26 cellular contexts compared by ENCODE assay signal in the genomic region with DNA sequence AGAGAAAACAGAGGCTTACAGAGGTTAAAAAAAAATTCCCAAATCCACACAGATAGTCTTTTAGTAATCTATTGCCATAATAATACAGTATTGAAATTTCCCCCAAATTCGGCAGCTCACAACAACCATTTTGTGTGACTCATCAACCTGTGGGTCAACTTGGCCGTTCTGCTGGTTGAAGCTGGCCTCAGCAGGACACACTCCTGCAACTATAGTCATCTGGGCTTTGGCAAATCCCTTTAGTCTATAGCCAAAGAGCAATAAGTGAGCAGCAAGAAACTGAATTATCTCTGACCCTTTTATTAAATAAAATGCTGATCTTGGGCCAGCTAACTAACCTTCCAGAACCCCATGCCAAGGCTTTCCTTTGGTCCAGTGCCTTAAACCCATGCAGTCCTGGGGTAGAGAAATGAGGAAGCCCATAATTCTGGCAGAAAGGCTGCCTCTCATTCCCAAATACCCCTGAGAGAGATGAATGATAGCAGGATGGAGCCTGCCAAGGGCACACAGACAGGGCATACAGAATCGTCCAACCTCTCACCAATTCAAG. TPM values are rescaled to one million over a fixed set of nuclear protein-coding genes. Genes with fewer than 3 reads are reported as not detected.
"Had no signal": no experiment of that assay in that cellular context is flagged by ENCODE, and none has a peak within 500 bp of the region (broad histone marks: within the 10 kb centered on the region; RNA-seq: fewer than 3 reads in every experiment).

No MANE protein-coding gene starts in this region.

- H3K9me3 Mint-ChIP-seq: activated T-cell treated with anti-CD3 and anti-CD28 coated beads, Interleukin-2, amount 50 U/mL, for 4 hours; activated T-helper 2 cell treated with anti-CD3 and anti-CD28 coated beads, Interferon-gamma antibody, Interleukin-2, Interleukin-4, amounts not matched to agents 10 μg/mL and 5 μg/mL and 100 μg/mL, durations not matched to agents 14 hours and 24 hours and 36 hours; dendritic cell treated with granulocyte-macrophage colony-stimulating factor and Interleukin-4, amounts not matched to agents 40 ng/mL and 50 ng/mL, for 4 days had no signal

- H3K4me1 ChIP-seq: adrenal gland, ascending aorta, gastrocnemius medialis, prostate gland, spleen, upper lobe of right lung had no signal

- H3K36me3 ChIP-seq: adrenal gland, ascending aorta, gastrocnemius medialis, prostate gland, spleen, thoracic aorta, upper lobe of right lung had no signal

- ATAC-seq: activated CD4-positive, alpha-beta T cell treated with anti-CD3 and anti-CD28 coated beads for 36 hours; activated T-cell treated with anti-CD3 and anti-CD28 coated beads, Interleukin-2, amount 50 U/mL, for 4 hours; gastrocnemius medialis; left ventricle myocardium superior; naive thymus-derived CD8-positive, alpha-beta T cell; T-helper 17 cell; upper lobe of right lung had no signal

- DNase-seq: activated B cell treated with CpG ODN at 0.5 μM for 24 hours; activated CD4-positive, alpha-beta T cell treated with anti-CD3 and anti-CD28 coated beads for 36 hours; activated CD4-positive, alpha-beta T cell treated with anti-CD3 and anti-CD28 coated beads, Interleukin-2, amount 50 U/mL, for 4 hours; activated CD8-positive, alpha-beta memory T cell treated with anti-CD3 and anti-CD28 coated beads, Interleukin-2, amount 50 U/mL, for 48 hours; activated naive CD4-positive, alpha-beta T cell; activated T-cell treated with anti-CD3 and anti-CD28 coated beads, Interleukin-2, amount 50 U/mL, for 4 hours; adrenal gland; effector CD4-positive, alpha-beta T cell; gastrocnemius medialis; hypothalamus; left ventricle myocardium superior; mammary epithelial cell; naive thymus-derived CD8-positive, alpha-beta T cell; spleen; stimulated activated CD4-positive, alpha-beta T cell treated with anti-CD3 and anti-CD28 coated beads, Interleukin-4, amount 100 ng/mL, for 1 hour; stimulated activated naive CD4-positive, alpha-beta T cell; T-helper 17 cell; upper lobe of right lung had no signal

- H3K27ac Mint-ChIP-seq: activated B cell treated with CpG ODN at 0.5 μM for 24 hours; activated CD4-positive, alpha-beta T cell treated with anti-CD3 and anti-CD28 coated beads for 36 hours; activated naive CD8-positive, alpha-beta T cell; activated T-helper 2 cell treated with anti-CD3 and anti-CD28 coated beads, Interferon-gamma antibody, Interleukin-2, Interleukin-4, amounts not matched to agents 10 μg/mL and 5 μg/mL and 100 μg/mL, durations not matched to agents 14 hours and 24 hours and 36 hours; dendritic cell treated with granulocyte-macrophage colony-stimulating factor and Interleukin-4, amounts not matched to agents 40 ng/mL and 50 ng/mL, for 4 days; mesothelial cell of epicardium; naive thymus-derived CD8-positive, alpha-beta T cell; T-helper 17 cell had no signal

- H3K27me3 Mint-ChIP-seq: activated B cell treated with CpG ODN at 0.5 μM for 24 hours; dendritic cell treated with granulocyte-macrophage colony-stimulating factor and Interleukin-4, amounts not matched to agents 40 ng/mL and 50 ng/mL, for 4 days; T-helper 17 cell had no signal

- H3K4me3 Mint-ChIP-seq: activated B cell treated with CpG ODN at 0.5 μM for 24 hours; activated CD4-positive, alpha-beta T cell treated with anti-CD3 and anti-CD28 coated beads for 36 hours; activated naive CD8-positive, alpha-beta T cell; activated T-cell treated with anti-CD3 and anti-CD28 coated beads, Interleukin-2, amount 50 U/mL, for 4 hours; dendritic cell treated with granulocyte-macrophage colony-stimulating factor and Interleukin-4, amounts not matched to agents 40 ng/mL and 50 ng/mL, for 4 days; mesothelial cell of epicardium; naive thymus-derived CD8-positive, alpha-beta T cell; T-helper 17 cell had no signal

- H3K27ac ChIP-seq: adrenal gland, ascending aorta, gastrocnemius medialis, prostate gland, spleen, thoracic aorta, upper lobe of right lung had no signal

- H3K36me3 Mint-ChIP-seq: activated naive CD8-positive, alpha-beta T cell; mesothelial cell of epicardium; naive thymus-derived CD8-positive, alpha-beta T cell had no signal

- H3K27me3 ChIP-seq: adrenal gland, ascending aorta, gastrocnemius medialis, spleen, upper lobe of right lung had no signal

- H3K9me3 ChIP-seq: adrenal gland, ascending aorta, gastrocnemius medialis, prostate gland, spleen, thoracic aorta, upper lobe of right lung had no signal

- H3K4me1 Mint-ChIP-seq: activated B cell treated with CpG ODN at 0.5 μM for 24 hours; activated CD4-positive, alpha-beta T cell treated with anti-CD3 and anti-CD28 coated beads for 36 hours; mesothelial cell of epicardium; naive thymus-derived CD8-positive, alpha-beta T cell; T-helper 17 cell had no signal

- H3K4me3 ChIP-seq: adrenal gland, ascending aorta, gastrocnemius medialis, prostate gland, spleen, thoracic aorta, upper lobe of right lung had no signal

RNA-seq across cellular contexts. Expression of gene SNAP25, which starts 17.2 kb away (rescaled TPM):
- total RNA-seq: activated B cell treated with CpG ODN at 0.5 μM for 24 hours; bronchial epithelial cell; mammary epithelial cell; naive thymus-derived CD8-positive, alpha-beta T cell; T-helper 17 cell had no signal
- polyA plus RNA-seq: mammary epithelial cell had no signal
